Comparison of ENCODE assay signal across 19 cellular contexts in genomic region chr2:138335036-138335435, GRCh38.
"Had no signal": no experiment of that assay in that cellular context is flagged by ENCODE, and none has a peak within 500 bp of the region (broad histone marks: within the 10 kb centered on the region; RNA-seq: fewer than 3 reads in every experiment).

No MANE protein-coding gene starts in this region.

- H3K4me1 ChIP-seq: transverse colon had no signal

- ATAC-seq: activated naive CD8-positive, alpha-beta T cell treated with anti-CD3 and anti-CD28 coated beads, Interleukin-2, amount 50 U/mL, for 24 hours; mucosa of descending colon; naive thymus-derived CD4-positive, alpha-beta T cell had no signal

- H3K27ac ChIP-seq: SK-N-MC, transverse colon, VCaP had no signal

- H3K4me3 Mint-ChIP-seq: activated naive CD8-positive, alpha-beta T cell treated with anti-CD3 and anti-CD28 coated beads, Interleukin-2, amount 50 U/mL, for 24 hours; endodermal cell; immature natural killer cell; naive thymus-derived CD4-positive, alpha-beta T cell had no signal

- H3K4me3 ChIP-seq: mucosa of descending colon, SK-N-MC, transverse colon had no signal

- H3K36me3 ChIP-seq: transverse colon had no signal

- H3K4me1 Mint-ChIP-seq: activated naive CD8-positive, alpha-beta T cell treated with anti-CD3 and anti-CD28 coated beads, Interleukin-2, amount 50 U/mL, for 24 hours; immature natural killer cell; naive thymus-derived CD4-positive, alpha-beta T cell had no signal

- H3K27ac Mint-ChIP-seq: activated naive CD8-positive, alpha-beta T cell treated with anti-CD3 and anti-CD28 coated beads, Interleukin-2, amount 50 U/mL, for 24 hours; endodermal cell; immature natural killer cell; naive thymus-derived CD4-positive, alpha-beta T cell had no signal

- H3K9me3 Mint-ChIP-seq: activated naive CD8-positive, alpha-beta T cell treated with anti-CD3 and anti-CD28 coated beads, Interleukin-2, amount 50 U/mL, for 24 hours; endodermal cell had no signal

- H3K27me3 Mint-ChIP-seq: activated naive CD8-positive, alpha-beta T cell treated with anti-CD3 and anti-CD28 coated beads, Interleukin-2, amount 50 U/mL, for 24 hours had no signal

- H3K36me3 Mint-ChIP-seq: immature natural killer cell; naive thymus-derived CD4-positive, alpha-beta T cell had no signal

- H3K9me3 ChIP-seq: mucosa of descending colon, transverse colon had no signal

- DNase-seq: activated CD4-positive, alpha-beta T cell treated with anti-CD3 and anti-CD28 coated beads for 1 hour; activated CD4-positive, alpha-beta T cell treated with anti-CD3 and anti-CD28 coated beads, Interleukin-2, amount 50 U/mL, for 4 hours; activated naive CD4-positive, alpha-beta T cell treated with Interleukin-2 at 50 U/mL for 16 hours; activated naive CD8-positive, alpha-beta T cell treated with anti-CD3 and anti-CD28 coated beads, Interleukin-2, amount 50 U/mL, for 24 hours; activated T-cell treated with anti-CD3 and anti-CD28 coated beads for 4 hours; endodermal cell; glutamatergic neuron; immature natural killer cell; mucosa of descending colon; naive thymus-derived CD4-positive, alpha-beta T cell; posterior cingulate gyrus; stimulated activated CD4-positive, alpha-beta T cell treated with anti-CD3 and anti-CD28 coated beads, Interleukin-15, amount 100 ng/mL, for 24 hours; stimulated activated CD4-positive, alpha-beta T cell treated with anti-CD3 and anti-CD28 coated beads, Interleukin-4, amount 100 ng/mL, for 1 hour; stimulated activated naive CD4-positive, alpha-beta T cell treated with Interleukin-2 at 50 U/mL for 16 hours; substantia nigra; T-helper 1 cell; transverse colon had no signal

- H3K27me3 ChIP-seq: transverse colon had no signal
